In genomic region chr2:219490600-219491130, GRCh38 we compare ENCODE assay signal across 1 cellular context.
TF ChIP-seq lines count a peak whose summit lies in the region.

No MANE protein-coding gene starts in this region.

TF ChIP-seq in H1, 55 proteins besides CTCF, POLR2A, EP300 and RAD21:
- no peak for TF ChIP-seq RBBP5 (IDR thresholded peaks at IDR 0.05; ENCODE audit: borderline replicate concordance, low read depth, low read length)
- no peak for TF ChIP-seq E2F6 (IDR thresholded peaks at IDR 0.05)
- TF ChIP-seq TCF12 (IDR thresholded peaks at IDR 0.05; ENCODE audit: low read depth, low read length) = no peak
- no peak for TF ChIP-seq POU5F1 (IDR thresholded peaks at IDR 0.05; ENCODE audit: low read depth, low read length)
- TF ChIP-seq JUND (IDR thresholded peaks at IDR 0.05; ENCODE audit: low read length) = no peak
- TF ChIP-seq SAP30 (IDR thresholded peaks at IDR 0.05; ENCODE audit: insufficient read depth, insufficient replicate concordance, low read length) = no peak
- no peak for TF ChIP-seq ATF2 (IDR thresholded peaks at IDR 0.05; ENCODE audit: low read length)
- no peak for TF ChIP-seq SIRT6 (IDR thresholded peaks at IDR 0.05; ENCODE audit: low read length)
- no peak for TF ChIP-seq CHD7 (IDR thresholded peaks at IDR 0.05; ENCODE audit: insufficient replicate concordance, low read length)
- no peak for TF ChIP-seq CEBPB (IDR thresholded peaks at IDR 0.05; ENCODE audit: low read depth, low read length)
- TF ChIP-seq POLR2AphosphoS5 (IDR thresholded peaks at IDR 0.05; ENCODE audit: low read depth, low read length) = no peak
- TF ChIP-seq NANOG (IDR thresholded peaks at IDR 0.05; ENCODE audit: insufficient read depth, low read depth, low read length, poor library complexity, severe bottlenecking) = no peak
- no peak for TF ChIP-seq TAF7 (optimal IDR thresholded peaks at IDR 0.05; ENCODE audit: borderline replicate concordance, low read depth, low read length)
- TF ChIP-seq SIX5 (IDR thresholded peaks at IDR 0.05; ENCODE audit: low read depth, low read length) = no peak
- TF ChIP-seq GABPA (IDR thresholded peaks at IDR 0.05; ENCODE audit: borderline replicate concordance, insufficient read depth, low read length) = no peak
- TF ChIP-seq HDAC6 (IDR thresholded peaks at IDR 0.05; ENCODE audit: low read depth, low read length) = no peak
- TF ChIP-seq SUZ12 (IDR thresholded peaks at IDR 0.05; ENCODE audit: low read length) = no peak
